In genomic region chr13:113554333-113554700, GRCh38 we compare ENCODE assay signal across 32 cellular contexts.
"Had no signal": no experiment of that assay in that cellular context is flagged by ENCODE, and none has a peak within 500 bp of the region (broad histone marks: within the 10 kb centered on the region; RNA-seq: fewer than 3 reads in every experiment).

No MANE protein-coding gene starts in this region.

- H3K27ac ChIP-seq: ascending aorta, gastroesophageal sphincter, hepatocyte, pancreas, prostate gland, suprapubic skin, tibial artery had no signal

- H3K9me3 Mint-ChIP-seq: activated naive CD8-positive, alpha-beta T cell treated with anti-CD3 and anti-CD28 coated beads, Interleukin-2, amount 10 ng/mL, durations not matched to agents 7 days and 5 days; activated T-helper 2 cell treated with anti-CD3 and anti-CD28 coated beads, Interferon-gamma antibody, Interleukin-2, Interleukin-4, amounts not matched to agents 10 μg/mL and 5 μg/mL and 100 μg/mL, durations not matched to agents 14 hours and 24 hours and 36 hours; brain; dendritic cell treated with granulocyte-macrophage colony-stimulating factor and Interleukin-4, amounts not matched to agents 40 ng/mL and 50 ng/mL, for 4 days; mesothelial cell of epicardium; naive B cell; stimulated activated memory B cell treated with anti-CD40 and anti-IgM and Interleukin-4, amounts not matched to agents 10 μg/mL and 1 μg/mL and 100 μg/mL, for 72 hours; T-helper 2 cell treated with Interferon-gamma antibody and Interleukin-4, amounts not matched to agents 5 μg/mL and 100 μg/mL, for 36 hours had no signal

- H3K27ac Mint-ChIP-seq: activated naive CD8-positive, alpha-beta T cell treated with anti-CD3 and anti-CD28 coated beads, Interleukin-2, amount 10 ng/mL, durations not matched to agents 7 days and 5 days; activated T-helper 2 cell treated with anti-CD3 and anti-CD28 coated beads, Interferon-gamma antibody, Interleukin-2, Interleukin-4, amounts not matched to agents 10 μg/mL and 5 μg/mL and 100 μg/mL, durations not matched to agents 14 hours and 24 hours and 36 hours; brain; mesothelial cell of epicardium; naive B cell; stimulated activated memory B cell treated with anti-CD40 and anti-IgM and Interleukin-4, amounts not matched to agents 10 μg/mL and 1 μg/mL and 100 μg/mL, for 72 hours; T-helper 2 cell treated with Interferon-gamma antibody and Interleukin-4, amounts not matched to agents 5 μg/mL and 100 μg/mL, for 36 hours had no signal

- ATAC-seq: gastroesophageal sphincter; left cardiac atrium; left ventricle myocardium superior; pancreas; stimulated activated memory B cell treated with anti-CD40 and anti-IgM and Interleukin-4, amounts not matched to agents 10 μg/mL and 1 μg/mL and 100 μg/mL, for 72 hours had no signal

- H3K36me3 ChIP-seq: prostate gland had no signal

- DNase-seq: activated CD4-positive, alpha-beta T cell treated with anti-CD3 and anti-CD28 coated beads for 4 hours; activated CD4-positive, alpha-beta T cell treated with anti-CD3 and anti-CD28 coated beads, Interleukin-2, amount 50 U/mL, for 48 hours; activated CD4-positive, CD25-positive, alpha-beta regulatory T cell; activated naive CD4-positive, alpha-beta T cell treated with Interleukin-2 at 50 U/mL for 16 hours; activated T-cell treated with anti-CD3 and anti-CD28 coated beads, Interleukin-2, amount 50 U/mL, for 48 hours; caudate nucleus; effector CD4-positive, alpha-beta T cell; erythroblast; left cardiac atrium; left ventricle myocardium superior; mammary epithelial cell; naive B cell; retina; stimulated activated CD4-positive, alpha-beta T cell treated with anti-CD3 and anti-CD28 coated beads, Interleukin-1b, Interleukin-23, amount 100 ng/mL, for 48 hours; stimulated activated CD4-positive, alpha-beta T cell treated with anti-CD3 and anti-CD28 coated beads, Interleukin-4, amount 100 ng/mL, for 4 hours; stimulated activated CD8-positive, alpha-beta memory T cell treated with anti-CD3 and anti-CD28 coated beads, Interleukin-4, amount 100 ng/mL, for 48 hours; T-helper 1 cell had no signal

- H3K9me3 ChIP-seq: ascending aorta, gastroesophageal sphincter, pancreas, prostate gland, suprapubic skin, tibial artery had no signal

- H3K4me3 ChIP-seq: ascending aorta, gastroesophageal sphincter, hepatocyte, pancreas, prostate gland, smooth muscle cell, suprapubic skin, tibial artery had no signal

- H3K4me1 Mint-ChIP-seq: activated naive CD8-positive, alpha-beta T cell treated with anti-CD3 and anti-CD28 coated beads, Interleukin-2, amount 10 ng/mL, durations not matched to agents 7 days and 5 days had no signal

- H3K4me1 ChIP-seq: ascending aorta, pancreas, prostate gland, suprapubic skin, tibial artery had no signal

- H3K27me3 Mint-ChIP-seq: activated naive CD8-positive, alpha-beta T cell treated with anti-CD3 and anti-CD28 coated beads, Interleukin-2, amount 10 ng/mL, durations not matched to agents 7 days and 5 days; brain; dendritic cell treated with granulocyte-macrophage colony-stimulating factor and Interleukin-4, amounts not matched to agents 40 ng/mL and 50 ng/mL, for 4 days; naive B cell; stimulated activated memory B cell treated with anti-CD40 and anti-IgM and Interleukin-4, amounts not matched to agents 10 μg/mL and 1 μg/mL and 100 μg/mL, for 72 hours had no signal

- H3K4me3 Mint-ChIP-seq: activated naive CD8-positive, alpha-beta T cell treated with anti-CD3 and anti-CD28 coated beads, Interleukin-2, amount 10 ng/mL, durations not matched to agents 7 days and 5 days; brain; dendritic cell treated with granulocyte-macrophage colony-stimulating factor and Interleukin-4, amounts not matched to agents 40 ng/mL and 50 ng/mL, for 4 days; mesothelial cell of epicardium; naive B cell; stimulated activated memory B cell treated with anti-CD40 and anti-IgM and Interleukin-4, amounts not matched to agents 10 μg/mL and 1 μg/mL and 100 μg/mL, for 72 hours; T-helper 2 cell treated with Interferon-gamma antibody and Interleukin-4, amounts not matched to agents 5 μg/mL and 100 μg/mL, for 36 hours had no signal

- H3K27me3 ChIP-seq: ascending aorta, gastroesophageal sphincter, hepatocyte, pancreas, suprapubic skin, tibial artery had no signal
